ENCODE assay signal across 11 cellular contexts in the genomic region with DNA sequence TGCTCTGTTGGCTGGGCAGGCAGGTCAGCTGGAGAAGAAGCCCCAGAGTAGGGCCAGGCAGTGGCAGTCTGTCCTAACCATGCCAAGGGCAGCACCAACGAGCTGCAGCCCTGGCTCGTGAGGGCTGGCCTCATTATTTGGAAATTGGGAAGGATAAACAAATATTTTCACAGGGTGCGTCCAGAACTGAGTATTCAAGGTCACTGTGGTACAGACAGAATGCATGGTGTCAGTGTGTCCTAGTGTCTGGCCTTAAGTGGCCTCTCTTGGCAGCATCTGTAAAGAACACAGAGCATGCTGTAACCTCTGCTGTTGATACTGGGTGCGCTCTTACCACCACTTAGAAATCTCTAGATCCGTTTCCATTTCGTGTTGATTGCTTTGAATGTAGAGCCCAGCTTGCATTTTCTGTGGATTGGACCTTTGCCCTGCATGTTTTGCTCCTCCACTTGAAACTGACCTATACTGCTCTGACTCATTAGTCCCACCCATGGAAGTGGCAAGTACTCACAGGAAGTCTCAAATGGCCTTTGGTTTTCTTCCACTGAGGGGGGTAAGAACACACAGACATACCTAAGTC.
DNase-seq lines count a peak whose midpoint lies in the region; ATAC-seq and TF ChIP-seq lines count a peak whose summit lies in the region.
"Had no signal": no experiment of that assay in that cellular context is flagged by ENCODE, and none has a peak within 500 bp of the region (broad histone marks: within the 10 kb centered on the region; RNA-seq: fewer than 3 reads in every experiment).

No MANE protein-coding gene starts in this region.

- no peak for TF ChIP-seq CTCF in RWPE1 (conservative IDR thresholded peaks at IDR 0.05; ENCODE audit: low read depth)
- TF ChIP-seq CTCF in heart left ventricle (IDR thresholded peaks at IDR 0.05), result no peak
- no peak for TF ChIP-seq CTCF in esophagus muscularis mucosa (IDR thresholded peaks at IDR 0.05)

- H3K4me1 Mint-ChIP-seq in stimulated activated effector memory CD8-positive, alpha-beta T cell treated with anti-CD3 and anti-CD28 coated beads, Interleukin-12 subunit alpha, Interleukin-12 subunit beta, amount 100 ng/mL, for 72 hours, result no peaks in the 10 kb centered on the region
- H3K4me1 Mint-ChIP-seq: activated T-helper 17 cell treated with anti-CD3 and anti-CD28 coated beads, Interleukin-2, amount 50 U/mL, for 72 hours had no signal

- ATAC-seq in heart left ventricle (peak; percentile 96 to 99 (median 98)), sciatic nerve (peak; percentile 87), GM21576 (IDR thresholded peaks at IDR 0.05; ENCODE audit: unreplicated experiment) (no peak)
- ATAC-seq in stimulated activated effector memory CD8-positive, alpha-beta T cell treated with anti-CD3 and anti-CD28 coated beads, Interleukin-12 subunit alpha, Interleukin-12 subunit beta, amount 100 ng/mL, for 72 hours, result no peak
- ATAC-seq: activated T-helper 17 cell treated with anti-CD3 and anti-CD28 coated beads, Interleukin-2, amount 50 U/mL, for 72 hours had no signal

- WGBS in heart left ventricle, 4 donors, result 24 to 41% (median 37%) methylated on average over 6 of the region's 6 CpGs
- 70% methylated on average over 4 of the region's 6 CpGs for WGBS in esophagus muscularis mucosa

- DNase-seq in GM04504 (ENCODE audit: low read depth) (peak; percentile 77), RWPE1 (ENCODE audit: low spot score) (peak; percentile 25), heart left ventricle (peak in 4 of 5 donors; percentile 15 to 71 (median 41)), sciatic nerve (ENCODE audit: low spot score) (no peak), NCI-H526 treated with DMSO at 0.1 percent for 48 hours (lab: John Stamatoyannopoulos, UW) (no peak), esophagus muscularis mucosa (ENCODE audit: extremely low spot score) (no peak)
- DNase-seq in stimulated activated effector memory CD8-positive, alpha-beta T cell treated with anti-CD3 and anti-CD28 coated beads, Interleukin-12 subunit alpha, Interleukin-12 subunit beta, amount 100 ng/mL, for 72 hours (ENCODE audit: low spot score in 2 of 2), result no peak
- DNase-seq: erythroblast, NCI-H187 treated with DMSO at 0.1 percent for 48 hours had no signal

- H3K36me3 Mint-ChIP-seq in stimulated activated effector memory CD8-positive, alpha-beta T cell treated with anti-CD3 and anti-CD28 coated beads, Interleukin-12 subunit alpha, Interleukin-12 subunit beta, amount 100 ng/mL, for 72 hours, result no peaks in the 10 kb centered on the region

- H3K9me3 ChIP-seq in heart left ventricle (no peaks in the 10 kb centered on the region), esophagus muscularis mucosa (no peaks in the 10 kb centered on the region)

- H3K27ac ChIP-seq in RWPE1 (no peak overlapping the region), heart left ventricle (peak overlapping the region; percentile 35 to 85 (median 74)), esophagus muscularis mucosa (replicated peaks in 1 of 4) (no peak overlapping the region)

- TF ChIP-seq EP300 in esophagus muscularis mucosa (IDR thresholded peaks at IDR 0.05), result no peak

- H3K4me3 ChIP-seq in heart left ventricle (no peak overlapping the region), esophagus muscularis mucosa (no peak overlapping the region)

- intact Hi-C loops in heart left ventricle (cut with DNase I), result loop anchor here in 3 of 10 donors (5.0 to 10.0 kb wide), 4 partner anchors 65 to 88 kb away; a partner anchor contains a TSS
- intact Hi-C loops in sciatic nerve (cut with DNase I), result no loop called here
- intact Hi-C loops in esophagus muscularis mucosa (cut with DNase I), result no loop called here

- CTCF ChIA-PET in RWPE1 (lab: Yijun Ruan, JAX), result interaction anchor here (0.7 kb wide), 1 partner anchor 9 kb away, joined by 6 read pairs; no protein-coding TSS in a partner anchor

- H3K27me3 ChIP-seq in heart left ventricle, result no peaks in the 10 kb centered on the region
- no peaks in the 10 kb centered on the region for H3K27me3 ChIP-seq in esophagus muscularis mucosa

- H3K4me1 ChIP-seq in heart left ventricle (peaks cover 0 to 10% (median 0%) of the 10 kb centered on the region in 12 donors), esophagus muscularis mucosa (peaks cover 0 to 20% (median 0%) of the 10 kb centered on the region in 4 donors)

- no peak overlapping the region for H3K4me3 Mint-ChIP-seq in stimulated activated effector memory CD8-positive, alpha-beta T cell treated with anti-CD3 and anti-CD28 coated beads, Interleukin-12 subunit alpha, Interleukin-12 subunit beta, amount 100 ng/mL, for 72 hours
- H3K4me3 Mint-ChIP-seq: activated T-helper 17 cell treated with anti-CD3 and anti-CD28 coated beads, Interleukin-2, amount 50 U/mL, for 72 hours had no signal

- H3K9me3 Mint-ChIP-seq in stimulated activated effector memory CD8-positive, alpha-beta T cell treated with anti-CD3 and anti-CD28 coated beads, Interleukin-12 subunit alpha, Interleukin-12 subunit beta, amount 100 ng/mL, for 72 hours, result no peaks in the 10 kb centered on the region
- H3K9me3 Mint-ChIP-seq: activated T-helper 17 cell treated with anti-CD3 and anti-CD28 coated beads, Interleukin-2, amount 50 U/mL, for 72 hours had no signal

- no peak overlapping the region for H3K27ac Mint-ChIP-seq in stimulated activated effector memory CD8-positive, alpha-beta T cell treated with anti-CD3 and anti-CD28 coated beads, Interleukin-12 subunit alpha, Interleukin-12 subunit beta, amount 100 ng/mL, for 72 hours
- H3K27ac Mint-ChIP-seq: activated T-helper 17 cell treated with anti-CD3 and anti-CD28 coated beads, Interleukin-2, amount 50 U/mL, for 72 hours had no signal

- POLR2A ChIA-PET in RWPE1 (lab: Yijun Ruan, JAX; ENCODE audit: low non-redundant PET), result no interaction called here

- no peak for TF ChIP-seq POLR2A in heart left ventricle (IDR thresholded peaks at IDR 0.05)
- no peak for TF ChIP-seq POLR2A in esophagus muscularis mucosa (IDR thresholded peaks at IDR 0.05; ENCODE audit: low read depth)

- no peaks in the 10 kb centered on the region for H3K36me3 ChIP-seq in heart left ventricle
- no peaks in the 10 kb centered on the region for H3K36me3 ChIP-seq in esophagus muscularis mucosa

Comparison
In these comparisons a context has a peak if more than half of its experiments do, and no peak if none do; other contexts are left out.
1. DNase-seq: peak in GM04504 (single experiment), RWPE1 (single experiment) and heart left ventricle (4 of 5); none in sciatic nerve (single experiment), stimulated activated effector memory CD8-positive, alpha-beta T cell treated with anti-CD3 and anti-CD28 coated beads, Interleukin-12 subunit alpha, Interleukin-12 subunit beta, amount 100 ng/mL, for 72 hours (0 of 2), NCI-H526 treated with DMSO at 0.1 percent for 48 hours (single experiment) and esophagus muscularis mucosa (single experiment).
2. H3K27ac ChIP-seq: peak in heart left ventricle (12 of 12); none in RWPE1 (single experiment) and esophagus muscularis mucosa (0 of 4).
3. ATAC-seq: peak in heart left ventricle (4 of 4) and sciatic nerve (single experiment); none in stimulated activated effector memory CD8-positive, alpha-beta T cell treated with anti-CD3 and anti-CD28 coated beads, Interleukin-12 subunit alpha, Interleukin-12 subunit beta, amount 100 ng/mL, for 72 hours (single experiment) and GM21576 (single experiment).